20 cellular contexts compared by ENCODE assay signal in the genomic region with DNA sequence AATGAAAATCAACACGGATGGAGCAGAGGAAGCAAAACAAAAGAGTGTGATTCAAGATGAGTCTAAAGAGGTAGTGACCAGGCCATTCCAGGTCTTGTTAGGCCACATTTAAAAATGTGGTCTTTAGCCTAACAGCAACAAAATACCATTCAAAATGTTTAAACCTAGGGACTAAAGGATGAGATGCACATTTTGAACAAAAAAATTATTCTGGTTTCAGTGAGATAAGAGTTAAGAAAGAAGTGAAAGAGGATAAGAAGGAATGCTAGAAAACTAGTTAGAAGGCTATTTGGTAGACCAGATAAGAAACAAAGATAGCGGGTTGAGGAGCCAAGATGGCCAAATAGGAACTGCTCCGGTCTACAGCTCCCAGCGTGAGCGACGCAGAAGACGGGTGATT.
"Had no signal": no experiment of that assay in that cellular context is flagged by ENCODE, and none has a peak within 500 bp of the region (broad histone marks: within the 10 kb centered on the region; RNA-seq: fewer than 3 reads in every experiment).

No MANE protein-coding gene starts in this region.

- FAIRE-seq: endothelial cell of umbilical vein had no signal

- H3K27ac ChIP-seq: hepatocyte, neutrophil, psoas muscle, right lobe of liver, tibial artery, upper lobe of left lung, uterus had no signal

- H3K27me3 Mint-ChIP-seq: naive thymus-derived CD8-positive, alpha-beta T cell; stimulated activated naive CD8-positive, alpha-beta T cell treated with anti-CD3 and anti-CD28 coated beads, Interleukin-15, Interleukin-2, amounts not matched to agents 100 ng/mL and 50 ng/mL, for 24 hours had no signal

- H3K4me3 ChIP-seq: hepatocyte, mucosa of descending colon, psoas muscle, right lobe of liver, tibial artery, upper lobe of left lung, uterus had no signal

- DNase-seq: effector CD4-positive, alpha-beta T cell; endodermal cell; foreskin melanocyte; head of caudate nucleus; kidney glomerular epithelial cell; mucosa of descending colon; naive thymus-derived CD8-positive, alpha-beta T cell; psoas muscle; retina; right lobe of liver; stimulated activated CD4-positive, alpha-beta T cell treated with anti-CD3 and anti-CD28 coated beads, Interleukin-4, amount 100 ng/mL, for 1 hour; stimulated activated CD8-positive, alpha-beta memory T cell treated with anti-CD3 and anti-CD28 coated beads, Interleukin-4, amount 100 ng/mL, for 48 hours; tibial artery; upper lobe of left lung; uterus had no signal

- H3K9me3 Mint-ChIP-seq: endodermal cell; stimulated activated effector memory CD8-positive, alpha-beta T cell treated with anti-CD3 and anti-CD28 coated beads, Interleukin-12 subunit alpha, Interleukin-12 subunit beta, amount 100 ng/mL, for 72 hours; stimulated activated naive CD8-positive, alpha-beta T cell treated with anti-CD3 and anti-CD28 coated beads, Interleukin-15, Interleukin-2, amounts not matched to agents 100 ng/mL and 50 ng/mL, for 24 hours had no signal

- H3K27ac Mint-ChIP-seq: endodermal cell; stimulated activated effector memory CD8-positive, alpha-beta T cell treated with anti-CD3 and anti-CD28 coated beads, Interleukin-12 subunit alpha, Interleukin-12 subunit beta, amount 100 ng/mL, for 72 hours; stimulated activated naive CD8-positive, alpha-beta T cell treated with anti-CD3 and anti-CD28 coated beads, Interleukin-15, Interleukin-2, amounts not matched to agents 100 ng/mL and 50 ng/mL, for 24 hours had no signal

- H3K4me3 Mint-ChIP-seq: endodermal cell; stimulated activated effector memory CD8-positive, alpha-beta T cell treated with anti-CD3 and anti-CD28 coated beads, Interleukin-12 subunit alpha, Interleukin-12 subunit beta, amount 100 ng/mL, for 72 hours; stimulated activated naive CD8-positive, alpha-beta T cell treated with anti-CD3 and anti-CD28 coated beads, Interleukin-15, Interleukin-2, amounts not matched to agents 100 ng/mL and 50 ng/mL, for 24 hours had no signal

- H3K27me3 ChIP-seq: hepatocyte, neutrophil, right lobe of liver, tibial artery, upper lobe of left lung, uterus had no signal

- H3K36me3 ChIP-seq: neutrophil, right lobe of liver, tibial artery, upper lobe of left lung, uterus had no signal

- H3K9me3 ChIP-seq: mucosa of descending colon, neutrophil, psoas muscle, right lobe of liver, tibial artery, upper lobe of left lung, uterus had no signal

- H3K79me2 ChIP-seq: hepatocyte had no signal

- H3K4me1 Mint-ChIP-seq: endodermal cell had no signal

- H2AFZ ChIP-seq: hepatocyte had no signal

- H3K4me1 ChIP-seq: psoas muscle, right lobe of liver, tibial artery, upper lobe of left lung, uterus had no signal

- ATAC-seq: mucosa of descending colon; naive thymus-derived CD8-positive, alpha-beta T cell; psoas muscle; right lobe of liver; stimulated activated effector memory CD8-positive, alpha-beta T cell treated with anti-CD3 and anti-CD28 coated beads, Interleukin-12 subunit alpha, Interleukin-12 subunit beta, amount 100 ng/mL, for 72 hours had no signal

- H3K4me2 ChIP-seq: hepatocyte had no signal
